ENCODE assay signal across 8 cellular contexts in the genomic region with DNA sequence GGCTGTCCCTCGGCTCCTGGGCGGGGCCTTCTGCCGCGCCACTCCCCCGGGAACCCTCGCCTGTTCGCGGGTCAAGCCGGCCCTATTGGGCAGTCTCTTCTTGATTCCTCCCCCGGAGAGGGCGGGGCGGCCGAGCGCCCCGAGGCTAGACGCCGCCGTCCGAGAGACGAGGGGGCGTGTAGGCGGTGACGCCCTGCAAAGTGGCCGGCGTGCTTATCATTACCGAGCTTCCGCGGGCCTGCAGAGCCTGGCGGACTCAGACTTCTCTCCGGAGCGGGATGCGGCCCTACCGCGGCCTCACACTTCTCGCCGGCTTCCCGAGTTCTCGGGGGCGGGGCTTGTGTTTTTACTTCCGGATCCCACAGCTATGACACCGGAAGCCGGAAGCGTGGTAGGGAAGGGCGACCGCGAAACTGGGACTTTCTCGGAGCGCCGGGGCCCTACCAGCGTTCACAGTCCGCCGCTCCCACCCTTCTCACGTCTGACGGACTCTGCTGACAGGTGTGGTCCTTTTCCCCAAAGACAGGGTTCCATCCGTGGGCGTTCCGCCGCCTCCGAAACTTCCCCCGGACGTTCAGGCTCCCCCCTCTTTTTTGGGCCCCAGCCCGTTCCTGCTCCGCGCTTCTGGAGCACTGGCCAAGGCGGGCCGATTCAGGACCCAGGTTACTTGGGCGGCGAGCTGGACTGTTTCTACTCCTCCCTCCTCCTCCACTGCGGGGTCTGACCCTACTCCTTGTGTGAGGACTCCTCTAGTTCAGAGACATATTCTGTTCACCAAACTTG. TPM values are rescaled to one million over a fixed set of nuclear protein-coding genes. Genes with fewer than 3 reads are reported as not detected.
DNase-seq lines count a peak whose midpoint lies in the region; ATAC-seq lines count a peak whose summit lies in the region.

A gene with protein sequence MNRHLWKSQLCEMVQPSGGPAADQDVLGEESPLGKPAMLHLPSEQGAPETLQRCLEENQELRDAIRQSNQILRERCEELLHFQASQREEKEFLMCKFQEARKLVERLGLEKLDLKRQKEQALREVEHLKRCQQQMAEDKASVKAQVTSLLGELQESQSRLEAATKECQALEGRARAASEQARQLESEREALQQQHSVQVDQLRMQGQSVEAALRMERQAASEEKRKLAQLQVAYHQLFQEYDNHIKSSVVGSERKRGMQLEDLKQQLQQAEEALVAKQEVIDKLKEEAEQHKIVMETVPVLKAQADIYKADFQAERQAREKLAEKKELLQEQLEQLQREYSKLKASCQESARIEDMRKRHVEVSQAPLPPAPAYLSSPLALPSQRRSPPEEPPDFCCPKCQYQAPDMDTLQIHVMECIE (plus strand): TSS at position 376 of the 783 bp plus-strand sequence. CDS start 4,383 bp downstream, outside the sequence.

- H3K4me1 Mint-ChIP-seq in effector memory CD8-positive, alpha-beta T cell (ENCODE audit: low read depth in 2 of 2) = peaks cover 40% of the 10 kb centered on the region in 2 donors

- H3K56ac ChIP-seq in mesendoderm (ENCODE audit: low read length) = peak within 1 kb of the TSS; percentile 92

- H3K27ac ChIP-seq in mesendoderm (ENCODE audit: low read depth, low read length) = peak within 1 kb of the TSS; percentile 99

- peak within 1 kb of the TSS; percentile 94 to 96 for H3K27ac Mint-ChIP-seq in effector memory CD8-positive, alpha-beta T cell

- no peak within 1 kb of the TSS for H2BK5ac ChIP-seq in mesendoderm (ENCODE audit: low read length)

- no peak within 1 kb of the TSS for H4K8ac ChIP-seq in mesendoderm (ENCODE audit: low read depth, low read length)

- no peak within 1 kb of the TSS for H2BK120ac ChIP-seq in mesendoderm (ENCODE audit: low read depth, low read length)

- peaks cover 5% of the 10 kb centered on the region for H3K79me2 ChIP-seq in mesendoderm (ENCODE audit: control insufficient read depth, insufficient read depth, low read length)

- DNase-seq in COLO668 (lab: John Stamatoyannopoulos, UW; ENCODE audit: unreplicated experiment) = peak; percentile 95
- peak; percentile 87 for DNase-seq in HT1080 (ENCODE audit: low read depth)
- peak; percentile 73 to 76 for DNase-seq in NOMO-1 (lab: John Stamatoyannopoulos, UW; ENCODE audit: unreplicated experiment in 2 of 2)
- peak; percentile 71 to 77 for DNase-seq in activated CD8-positive, alpha-beta memory T cell treated with anti-CD3 and anti-CD28 coated beads for 4 hours (ENCODE audit: low read depth in 2 of 2)
- peak; percentile 84 to 87 (median 84) for DNase-seq in effector memory CD8-positive, alpha-beta T cell
- peak; percentile 91 for DNase-seq in mesendoderm
- peak; percentile 78 for DNase-seq in stimulated activated CD8-positive, alpha-beta memory T cell treated with anti-CD3 and anti-CD28 coated beads, Interleukin-12 subunit alpha, Interleukin-12 subunit beta, amount 100 ng/mL, for 4 hours (ENCODE audit: low read depth)

- no peak within 1 kb of the TSS for H3K23ac ChIP-seq in mesendoderm (ENCODE audit: low read length)

- no peaks in the 10 kb centered on the region for H3K27me3 Mint-ChIP-seq in effector memory CD8-positive, alpha-beta T cell

- H2BK15ac ChIP-seq in mesendoderm (replicated peaks; ENCODE audit: low read depth) = no peak within 1 kb of the TSS

- H3K27me3 ChIP-seq in mesendoderm (ENCODE audit: insufficient read depth, low read length, poor library complexity) = no peaks in the 10 kb centered on the region

- WGBS in mesendoderm (ENCODE audit: extremely low coverage, insufficient coverage, low lambda C conversion rate) = no CpG with 5 or more reads among the region's 69 CpGs

- peak within 1 kb of the TSS; percentile 90 for H3K18ac ChIP-seq in mesendoderm (ENCODE audit: low read length)

- H3K9me3 Mint-ChIP-seq in effector memory CD8-positive, alpha-beta T cell = no peaks in the 10 kb centered on the region

- peak within 1 kb of the TSS; percentile 87 for H3K4me2 ChIP-seq in mesendoderm (ENCODE audit: low read length)

- peak within 1 kb of the TSS; percentile 88 for H3K4me3 ChIP-seq in mesendoderm (ENCODE audit: low read length)

- no peaks in the 10 kb centered on the region for H3K79me1 ChIP-seq in mesendoderm (ENCODE audit: low read length)

- H3K4ac ChIP-seq in mesendoderm (ENCODE audit: low read depth, low read length) = peak within 1 kb of the TSS; percentile 6

- no peaks in the 10 kb centered on the region for H3K36me3 ChIP-seq in mesendoderm (ENCODE audit: control insufficient read depth, insufficient read depth, low read length)

- no peak within 1 kb of the TSS for H4K5ac ChIP-seq in mesendoderm (ENCODE audit: low read length)

- H3K4me3 Mint-ChIP-seq in effector memory CD8-positive, alpha-beta T cell = peak within 1 kb of the TSS; percentile 90 to 94

- H2AK5ac ChIP-seq in mesendoderm (ENCODE audit: low read length) = no peak within 1 kb of the TSS

- peak within 1 kb of the TSS; percentile 90 for H3K9ac ChIP-seq in mesendoderm (ENCODE audit: low read length)

- ATAC-seq in GM21360 (IDR thresholded peaks at IDR 0.05; ENCODE audit: unreplicated experiment) = peak; percentile 75
- ATAC-seq in effector memory CD8-positive, alpha-beta T cell (replicated peaks) = peak; percentile 73

- H3K36me3 Mint-ChIP-seq in effector memory CD8-positive, alpha-beta T cell (ENCODE audit: insufficient read depth) = peaks cover 37% of the 10 kb centered on the region

- no peaks in the 10 kb centered on the region for H3K4me1 ChIP-seq in mesendoderm (ENCODE audit: control insufficient read depth, low read depth, low read length)

RNA-seq across cellular contexts. Expression of the gene that starts here (rescaled TPM):
- 31.9 and 45.0 TPM in 2 replicates for total RNA-seq in HT1080 (2014; rRNA removed; shearing (Covaris generic))
- polyA plus RNA-seq in HT1080 (2015; cell fraction: cytosol; rRNA removed) = 31.6 and 45.1 TPM in 2 replicates
- 60.5 and 69.6 TPM in 2 replicates for polyA plus RNA-seq in HT1080 (2015; cell fraction: nucleus; rRNA removed)
- polyA plus RNA-seq in mesendoderm (2013, experiment 1 of 2) = 11.1 TPM
- 11.7 TPM for polyA plus RNA-seq in mesendoderm (2013, experiment 2 of 2)

Comparison
In these comparisons a context has a peak if more than half of its experiments do, and no peak if none do; other contexts are left out.
1. Peak in every context shown above with its lines: DNase-seq, ATAC-seq, H3K4me3 ChIP-seq and H3K27ac ChIP-seq.